In the genomic region with DNA sequence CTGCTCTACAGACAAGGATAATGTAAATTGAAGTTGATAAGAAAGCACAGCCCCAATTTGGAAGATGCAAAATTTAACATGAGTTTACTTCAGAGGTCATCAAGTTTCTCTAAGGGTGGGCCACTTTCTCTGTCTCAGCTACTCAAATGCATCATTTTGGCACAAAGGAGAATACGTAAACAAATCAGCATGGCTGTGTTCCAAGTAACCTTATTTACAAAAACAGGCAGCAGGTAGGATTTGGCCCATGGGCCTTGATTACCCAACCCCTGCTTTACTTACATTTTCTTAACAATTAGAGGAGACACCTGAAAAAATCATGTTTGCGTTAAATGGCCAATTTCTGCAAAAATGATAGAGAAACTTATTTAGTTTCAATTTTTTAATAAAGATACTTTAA, we compare ENCODE assay signal across 22 cellular contexts.
DNase-seq lines count a peak whose midpoint lies in the region; ATAC-seq, FAIRE-seq and TF ChIP-seq lines count a peak whose summit lies in the region.
"Had no signal": no experiment of that assay in that cellular context is flagged by ENCODE, and none has a peak within 500 bp of the region (broad histone marks: within the 10 kb centered on the region; RNA-seq: fewer than 3 reads in every experiment).

No MANE protein-coding gene starts in this region.

- peaks cover 0 to 6% (median 6%) of the 10 kb centered on the region in 4 donors for H3K36me3 ChIP-seq in liver (ENCODE audit: control insufficient read depth in 4 of 4, insufficient read depth in 3 of 4, low read depth in 1 of 4, low read length in 3 of 4)
- peaks cover 0 to 11% of the 10 kb centered on the region in 2 experiments; a peak in 1 of 5 replicates for H3K36me3 ChIP-seq in HepG2 (replicated peaks in 1 of 2; ENCODE audit: control insufficient read depth in 1 of 2, insufficient read depth in 2 of 2, low read length in 2 of 2)
- no peaks in the 10 kb centered on the region for H3K36me3 ChIP-seq in smooth muscle cell (ENCODE audit: low read depth)
- H3K36me3 ChIP-seq: HAP-1, SJCRH30 had no signal

- CTCF ChIA-PET in HepG2 (lab: Yijun Ruan, JAX; ENCODE audit: low intra/inter-chr PET ratio, low total read pairs) = no interaction called here

- H3K27ac ChIP-seq in liver (ENCODE audit: low read depth in 1 of 2, low read length in 2 of 2) = no peak overlapping the region
- H3K27ac ChIP-seq in HepG2 (ENCODE audit: extremely low read length, insufficient read depth, low read length) = no peak overlapping the region
- no peak overlapping the region for H3K27ac ChIP-seq in smooth muscle cell (ENCODE audit: low read depth)
- H3K27ac ChIP-seq: 22Rv1; BLaER1 treated with 17β-estradiol and CSF1 and Interleukin-3, amounts not matched to agents 10 nM and 100 nM; GM23248; SJCRH30 had no signal

- no peak for FAIRE-seq in HepG2 (lab: Jason Lieb, UNC)
- FAIRE-seq: GM12891, HTR-8/SVneo had no signal

- H4K20me1 ChIP-seq in HepG2 (ENCODE audit: insufficient read depth, low read length) (no peaks in the 10 kb centered on the region), smooth muscle cell (ENCODE audit: low read depth) (no peaks in the 10 kb centered on the region)
- H4K20me1 ChIP-seq: BLaER1 treated with 17β-estradiol and CSF1 and Interleukin-3, amounts not matched to agents 10 nM and 100 nM had no signal

- in situ Hi-C loops in HepG2 (cut with HindIII; ENCODE audit: extremely low pct_ligation_motif_present, low pct_unique_long_range_greater_than_20kb) = no loop called here

- H3K9ac ChIP-seq in liver (ENCODE audit: low read depth in 1 of 2, low read length in 2 of 2) = no peak overlapping the region
- no peak overlapping the region for H3K9ac ChIP-seq in HepG2 (ENCODE audit: insufficient read depth, low read depth, low read length)
- no peak overlapping the region for H3K9ac ChIP-seq in smooth muscle cell (ENCODE audit: low read depth)
- H3K9ac ChIP-seq: BLaER1 treated with 17β-estradiol and CSF1 and Interleukin-3, amounts not matched to agents 10 nM and 100 nM; GM23248 had no signal

- H3K79me2 ChIP-seq in HepG2 (ENCODE audit: insufficient read depth, low read length) (no peaks in the 10 kb centered on the region), smooth muscle cell (ENCODE audit: low read depth) (no peaks in the 10 kb centered on the region)

- TF ChIP-seq POLR2A in HepG2 (IDR thresholded peaks at IDR 0.05; ENCODE audit: insufficient read depth in 1 of 2, low read depth in 2 of 2, low read length in 2 of 2) = no peak

- H2AFZ ChIP-seq in HepG2 (ENCODE audit: low read length) (no peak overlapping the region), smooth muscle cell (ENCODE audit: low read depth) (no peak overlapping the region)
- H2AFZ ChIP-seq: GM23248 had no signal

- H3K4me1 ChIP-seq in liver (ENCODE audit: control insufficient read depth in 4 of 4, insufficient read depth in 4 of 4, low read length in 3 of 4) (peaks cover 0 to 20% (median 18%) of the 10 kb centered on the region in 4 donors), HepG2 (ENCODE audit: insufficient read depth, low read length) (no peaks in the 10 kb centered on the region), smooth muscle cell (ENCODE audit: low read depth) (peaks cover 9% of the 10 kb centered on the region)
- H3K4me1 ChIP-seq: BLaER1 treated with 17β-estradiol and CSF1 and Interleukin-3, amounts not matched to agents 10 nM and 100 nM; HAP-1; SJCRH30 had no signal

- peak; percentile 20 for DNase-seq in NCI-H1092 treated with DMSO at 0.1 percent for 48 hours (lab: John Stamatoyannopoulos, UW)
- DNase-seq in NCI-H1092 (lab: John Stamatoyannopoulos, UW) = no peak
- DNase-seq in HepG2 (ENCODE audit: low spot score) = no peak
- no peak for DNase-seq in left lobe of liver (ENCODE audit: low spot score)
- no peak for DNase-seq in NAMALWA (ENCODE audit: low spot score)
- no peak for DNase-seq in 8988T
- DNase-seq in smooth muscle cell (lab: John Stamatoyannopoulos, UW; ENCODE audit: unreplicated experiment) = no peak
- DNase-seq: CD4-positive, alpha-beta memory T cell; DND-41; GM23248; NCI-H1436 treated with DMSO at 0.1 percent for 48 hours; NCI-H510A; NCI-H82; OCI-M1; SJCRH30; T-helper 1 cell had no signal

- H3K9me3 ChIP-seq in liver (ENCODE audit: control insufficient read depth in 4 of 4, low read length in 3 of 4) (no peaks in the 10 kb centered on the region), HepG2 (ENCODE audit: low read length) (no peaks in the 10 kb centered on the region), smooth muscle cell (replicated peaks; ENCODE audit: low read depth) (no peaks in the 10 kb centered on the region)
- H3K9me3 ChIP-seq: BLaER1 treated with 17β-estradiol and CSF1 and Interleukin-3, amounts not matched to agents 10 nM and 100 nM; HAP-1; SJCRH30 had no signal

- intact Hi-C loops in HepG2 (cut with micrococcal nuclease; ENCODE audit: unreplicated experiment) = loop anchor here (10.0 kb wide), 1 partner anchor 555 kb away; no protein-coding TSS in a partner anchor

- no peak for TF ChIP-seq EP300 in HepG2 (IDR thresholded peaks at IDR 0.05; ENCODE audit: low read depth in 2 of 2, low read length in 2 of 2)
- TF ChIP-seq EP300 in HepG2 (CRISPR knock-in tag; IDR thresholded peaks at IDR 0.05; ENCODE audit: borderline replicate concordance) = no peak

- POLR2A ChIA-PET in HepG2 (lab: Yijun Ruan, JAX) = no interaction called here

- WGBS in liver = 68% methylated on average over 2 of the region's 2 CpGs
- 95% methylated on average over 2 of the region's 2 CpGs for WGBS in HepG2 (ENCODE audit: low lambda C conversion rate)
- 95% methylated on average over 2 of the region's 2 CpGs for WGBS in smooth muscle cell (ENCODE audit: low lambda C conversion rate)

- TF ChIP-seq RAD21 in liver (IDR thresholded peaks at IDR 0.05) = no peak
- TF ChIP-seq RAD21 in HepG2 (CRISPR knock-in tag; IDR thresholded peaks at IDR 0.05) = no peak

- no TSS peak for BruUV-seq in HepG2 (replicated peaks; lab: Mats Ljungman, UMichigan)

- no peak overlapping the region for H3K4me2 ChIP-seq in HepG2 (ENCODE audit: low read depth, low read length)
- H3K4me2 ChIP-seq in smooth muscle cell = no peak overlapping the region
- H3K4me2 ChIP-seq: BLaER1 treated with 17β-estradiol and CSF1 and Interleukin-3, amounts not matched to agents 10 nM and 100 nM had no signal

- H3K4me3 ChIP-seq in liver (ENCODE audit: low read depth in 1 of 3, low read length in 3 of 3) = no peak overlapping the region
- no peak overlapping the region for H3K4me3 ChIP-seq in HepG2 (replicated peaks in 1 of 3; ENCODE audit: insufficient read depth in 1 of 3, low read depth in 2 of 3, low read length in 3 of 3)
- H3K4me3 ChIP-seq in smooth muscle cell = no peak overlapping the region
- H3K4me3 ChIP-seq: BLaER1 treated with 17β-estradiol and CSF1 and Interleukin-3, amounts not matched to agents 10 nM and 100 nM; GM23248; HAP-1; SJCRH30 had no signal

- TF ChIP-seq CTCF in liver (IDR thresholded peaks at IDR 0.05; ENCODE audit: low read depth, low read length, missing input control) = no peak
- no peak for TF ChIP-seq CTCF in HepG2 (CRISPR knock-in tag; IDR thresholded peaks at IDR 0.05)
- TF ChIP-seq CTCF in smooth muscle cell (IDR thresholded peaks at IDR 0.05; ENCODE audit: borderline replicate concordance, insufficient read depth, poor library complexity, severe bottlenecking) = no peak

- H3K27me3 ChIP-seq in liver (ENCODE audit: control insufficient read depth in 4 of 4, insufficient read depth in 4 of 4, low read length in 3 of 4) (no peaks in the 10 kb centered on the region), HepG2 (ENCODE audit: control insufficient read depth in 1 of 2, insufficient read depth in 2 of 2, low read length in 2 of 2) (no peaks in the 10 kb centered on the region), smooth muscle cell (ENCODE audit: low read depth) (no peaks in the 10 kb centered on the region)
- H3K27me3 ChIP-seq: BLaER1 treated with 17β-estradiol and CSF1 and Interleukin-3, amounts not matched to agents 10 nM and 100 nM; SJCRH30 had no signal

- no peak for ATAC-seq in HepG2
- ATAC-seq in left lobe of liver = peak; percentile 41

- no peaks in the 10 kb centered on the region for H3F3A ChIP-seq in smooth muscle cell (ENCODE audit: low read depth)

TF ChIP-seq in liver, 16 proteins besides CTCF, POLR2A, EP300 and RAD21:
- TF ChIP-seq FOXA2 (IDR thresholded peaks at IDR 0.05) (peak; percentile 69), JUND (IDR thresholded peaks at IDR 0.05) (no peak)

TF ChIP-seq in HepG2, 621 proteins besides CTCF, POLR2A, EP300 and RAD21 (continues in another document):
- TF ChIP-seq, protein P1, sequence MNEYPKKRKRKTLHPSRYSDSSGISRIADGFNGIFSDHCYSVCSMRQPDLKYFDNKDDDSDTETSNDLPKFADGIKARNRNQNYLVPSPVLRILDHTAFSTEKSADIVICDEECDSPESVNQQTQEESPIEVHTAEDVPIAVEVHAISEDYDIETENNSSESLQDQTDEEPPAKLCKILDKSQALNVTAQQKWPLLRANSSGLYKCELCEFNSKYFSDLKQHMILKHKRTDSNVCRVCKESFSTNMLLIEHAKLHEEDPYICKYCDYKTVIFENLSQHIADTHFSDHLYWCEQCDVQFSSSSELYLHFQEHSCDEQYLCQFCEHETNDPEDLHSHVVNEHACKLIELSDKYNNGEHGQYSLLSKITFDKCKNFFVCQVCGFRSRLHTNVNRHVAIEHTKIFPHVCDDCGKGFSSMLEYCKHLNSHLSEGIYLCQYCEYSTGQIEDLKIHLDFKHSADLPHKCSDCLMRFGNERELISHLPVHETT (CRISPR knock-in tag; conservative IDR thresholded peaks at IDR 0.05) = no peak
- TF ChIP-seq ZNF891 (CRISPR knock-in tag; IDR thresholded peaks at IDR 0.05) = no peak
- no peak for TF ChIP-seq MYNN (CRISPR knock-in tag; IDR thresholded peaks at IDR 0.05; ENCODE audit: low read depth)
- TF ChIP-seq THAP11 (CRISPR knock-in tag; IDR thresholded peaks at IDR 0.05) = no peak
- no peak for TF ChIP-seq SIX4 (CRISPR knock-in tag; IDR thresholded peaks at IDR 0.05)
- no peak for TF ChIP-seq GABPB1 (CRISPR knock-in tag; IDR thresholded peaks at IDR 0.05)
- no peak for TF ChIP-seq ZFP41 (CRISPR knock-in tag; IDR thresholded peaks at IDR 0.05; ENCODE audit: borderline replicate concordance)
- TF ChIP-seq DR1 (CRISPR knock-in tag; IDR thresholded peaks at IDR 0.05) = no peak
- TF ChIP-seq, protein P2, sequence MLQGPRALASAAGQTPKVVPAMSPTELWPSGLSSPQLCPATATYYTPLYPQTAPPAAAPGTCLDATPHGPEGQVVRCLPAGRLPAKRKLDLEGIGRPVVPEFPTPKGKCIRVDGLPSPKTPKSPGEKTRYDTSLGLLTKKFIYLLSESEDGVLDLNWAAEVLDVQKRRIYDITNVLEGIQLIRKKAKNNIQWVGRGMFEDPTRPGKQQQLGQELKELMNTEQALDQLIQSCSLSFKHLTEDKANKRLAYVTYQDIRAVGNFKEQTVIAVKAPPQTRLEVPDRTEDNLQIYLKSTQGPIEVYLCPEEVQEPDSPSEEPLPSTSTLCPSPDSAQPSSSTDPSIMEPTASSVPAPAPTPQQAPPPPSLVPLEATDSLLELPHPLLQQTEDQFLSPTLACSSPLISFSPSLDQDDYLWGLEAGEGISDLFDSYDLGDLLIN (CRISPR knock-in tag; IDR thresholded peaks at IDR 0.05; ENCODE audit: borderline replicate concordance) = no peak
- TF ChIP-seq ZNF792 (CRISPR knock-in tag; IDR thresholded peaks at IDR 0.05) = no peak
- TF ChIP-seq ZNF878 (CRISPR knock-in tag; IDR thresholded peaks at IDR 0.05) = no peak
